Comparison of ENCODE assay signal across 25 cellular contexts in genomic region chr4:92445127-92445526, GRCh38.
"Had no signal": no experiment of that assay in that cellular context is flagged by ENCODE, and none has a peak within 500 bp of the region (broad histone marks: within the 10 kb centered on the region; RNA-seq: fewer than 3 reads in every experiment).

No MANE protein-coding gene starts in this region.

- H3K27me3 Mint-ChIP-seq: memory B cell; natural killer cell treated with Interleukin-12 subunit alpha and Interleukin-12 subunit beta and Interleukin-15 and Interleukin-18, amount 100 ng/mL, for 72 hours; stimulated activated naive B cell treated with anti-CD40 and anti-IgM and Interleukin-4, amounts not matched to agents 10 μg/mL and 1 μg/mL and 100 μg/mL, for 72 hours had no signal

- H3K27ac ChIP-seq: epithelial cell of prostate, esophagus muscularis mucosa, gastrocnemius medialis, heart right ventricle, left ventricle myocardium inferior, lower lobe of right lung, neural progenitor cell, ovary, right atrium auricular region, sigmoid colon, skin epidermis, stomach, thoracic aorta, transverse colon had no signal

- H3K9me3 ChIP-seq: esophagus muscularis mucosa, gastrocnemius medialis, heart right ventricle, left ventricle myocardium inferior, lower lobe of right lung, ovary, right atrium auricular region, sigmoid colon, stomach, thoracic aorta, transverse colon had no signal

- H3K4me3 ChIP-seq: esophagus muscularis mucosa, gastrocnemius medialis, heart right ventricle, left ventricle myocardium inferior, lower lobe of right lung, neural progenitor cell, ovary, right atrium auricular region, sigmoid colon, skin epidermis, stomach, thoracic aorta, transverse colon had no signal

- H3K4me2 ChIP-seq: neural progenitor cell had no signal

- H3K9me3 Mint-ChIP-seq: neural progenitor cell had no signal

- H3K36me3 ChIP-seq: esophagus muscularis mucosa, gastrocnemius medialis, heart right ventricle, left ventricle myocardium inferior, lower lobe of right lung, neural progenitor cell, ovary, right atrium auricular region, sigmoid colon, stomach, thoracic aorta, transverse colon had no signal

- H3K4me3 Mint-ChIP-seq: memory B cell; natural killer cell treated with Interleukin-12 subunit alpha and Interleukin-12 subunit beta and Interleukin-15 and Interleukin-18, amount 100 ng/mL, for 72 hours; neural progenitor cell; stimulated activated naive B cell treated with anti-CD40 and anti-IgM and Interleukin-4, amounts not matched to agents 10 μg/mL and 1 μg/mL and 100 μg/mL, for 72 hours had no signal

- H2AFZ ChIP-seq: neural progenitor cell had no signal

- H3K27me3 ChIP-seq: esophagus muscularis mucosa, gastrocnemius medialis, heart right ventricle, ovary, right atrium auricular region, sigmoid colon, stomach, transverse colon had no signal

- ATAC-seq: gastrocnemius medialis; heart right ventricle; lower lobe of right lung; natural killer cell treated with Interleukin-12 subunit alpha and Interleukin-12 subunit beta and Interleukin-15 and Interleukin-18, amount 100 ng/mL, for 72 hours; stimulated activated naive B cell treated with anti-CD40 and anti-IgM and Interleukin-4, amounts not matched to agents 10 μg/mL and 1 μg/mL and 100 μg/mL, for 72 hours had no signal

- DNase-seq: effector memory CD4-positive, alpha-beta T cell; gastrocnemius medialis; heart right ventricle; hypothalamus; islet precursor cell; left ventricle myocardium inferior; lower lobe of right lung; midbrain; nucleus accumbens; ovary; sigmoid colon; stimulated activated CD4-positive, alpha-beta T cell treated with anti-CD3 and anti-CD28 coated beads, Interleukin-2, amount 100 ng/mL, for 24 hours; stimulated activated CD4-positive, alpha-beta T cell treated with anti-CD3 and anti-CD28 coated beads, Interleukin-4, amount 100 ng/mL, for 4 hours; stimulated activated naive B cell treated with anti-CD40 and anti-IgM and Interleukin-4, amounts not matched to agents 10 μg/mL and 1 μg/mL and 100 μg/mL, for 72 hours; stomach; substantia nigra; transverse colon had no signal

- H3K9ac ChIP-seq: neural progenitor cell had no signal

- H3K36me3 Mint-ChIP-seq: memory B cell; neural progenitor cell; stimulated activated naive B cell treated with anti-CD40 and anti-IgM and Interleukin-4, amounts not matched to agents 10 μg/mL and 1 μg/mL and 100 μg/mL, for 72 hours had no signal

- H3K27ac Mint-ChIP-seq: memory B cell; natural killer cell treated with Interleukin-12 subunit alpha and Interleukin-12 subunit beta and Interleukin-15 and Interleukin-18, amount 100 ng/mL, for 72 hours; neural progenitor cell; stimulated activated naive B cell treated with anti-CD40 and anti-IgM and Interleukin-4, amounts not matched to agents 10 μg/mL and 1 μg/mL and 100 μg/mL, for 72 hours had no signal

- H3K4me1 Mint-ChIP-seq: memory B cell; neural progenitor cell; stimulated activated naive B cell treated with anti-CD40 and anti-IgM and Interleukin-4, amounts not matched to agents 10 μg/mL and 1 μg/mL and 100 μg/mL, for 72 hours had no signal

- H3K4me1 ChIP-seq: esophagus muscularis mucosa, gastrocnemius medialis, lower lobe of right lung, neural progenitor cell, sigmoid colon, stomach, transverse colon had no signal
